In genomic region chr5:142024771-142025304, GRCh38 we compare ENCODE assay signal across 8 cellular contexts. TPM values are rescaled to one million over a fixed set of nuclear protein-coding genes. Genes with fewer than 3 reads are reported as not detected.
DNase-seq lines count a peak whose midpoint lies in the region; ATAC-seq and TF ChIP-seq lines count a peak whose summit lies in the region.

No MANE protein-coding gene starts in this region.

- ATAC-seq in HG02852 (IDR thresholded peaks at IDR 0.05; ENCODE audit: unreplicated experiment) (peak; percentile 100), upper lobe of left lung (ENCODE audit: low FRiP score in 2 of 2) (peak; percentile 94 to 100)

- DNase-seq in GM13977 (ENCODE audit: low spot score) (peak; percentile 84), NCI-H146 treated with DMSO at 0.1 percent for 48 hours (lab: John Stamatoyannopoulos, UW; ENCODE audit: unreplicated experiment) (peak; percentile 70), T-helper 1 cell (peak; percentile 67 to 92 (median 78)), amniotic stem cell (lab: John Stamatoyannopoulos, UW) (peak; percentile 73), left ventricle myocardium inferior (peak; percentile 88), posterior vena cava (ENCODE audit: low spot score) (peak; percentile 96), upper lobe of left lung (peak; percentile 91 to 93)

- no peaks in the 10 kb centered on the region for H3K27me3 ChIP-seq in left ventricle myocardium inferior (ENCODE audit: low read depth)
- no peaks in the 10 kb centered on the region for H3K27me3 ChIP-seq in upper lobe of left lung

- peak in 3 of 4 donors; percentile 21 to 58 (median 45) for TF ChIP-seq POLR2A in upper lobe of left lung (IDR thresholded peaks at IDR 0.05)

- TF ChIP-seq CTCF in GM13977 (IDR thresholded peaks at IDR 0.05; ENCODE audit: extremely low read depth, insufficient read depth, missing control alignments): no peak
- no peak for TF ChIP-seq CTCF in left ventricle myocardium inferior (IDR thresholded peaks at IDR 0.05; ENCODE audit: borderline replicate concordance)
- TF ChIP-seq CTCF in upper lobe of left lung (IDR thresholded peaks at IDR 0.05): no peak

- peaks cover 8% of the 10 kb centered on the region for H3K9me3 ChIP-seq in left ventricle myocardium inferior (replicated peaks)
- H3K9me3 ChIP-seq in upper lobe of left lung: no peaks in the 10 kb centered on the region

- 1% methylated on average over 13 to 26 of the region's 26 CpGs for WGBS in upper lobe of left lung, 2 donors

- no peaks in the 10 kb centered on the region for H3K36me3 ChIP-seq in left ventricle myocardium inferior
- H3K36me3 ChIP-seq in upper lobe of left lung: no peaks in the 10 kb centered on the region

- H3K4me1 ChIP-seq in left ventricle myocardium inferior (peaks cover 10% of the 10 kb centered on the region), upper lobe of left lung (peaks cover 5 to 10% (median 5%) of the 10 kb centered on the region in 4 donors)

- intact Hi-C loops in left ventricle myocardium inferior (cut with micrococcal nuclease) (no loop called here), posterior vena cava (cut with DNase I) (loop anchor here in 1 of 2 donors (5.0 kb wide), 1 partner anchor 37 kb away; no protein-coding TSS in a partner anchor)

- in situ Hi-C loops in GM13977 (cut with MboI; ENCODE audit: low pct_unique_long_range_greater_than_20kb, low sequenced_read_pairs, unreplicated experiment): no loop called here

- TF ChIP-seq EP300 in upper lobe of left lung (IDR thresholded peaks at IDR 0.05): no peak

- H3K4me3 ChIP-seq in left ventricle myocardium inferior: peak overlapping the region; percentile 69
- peak overlapping the region; percentile 3 to 51 (median 41) for H3K4me3 ChIP-seq in upper lobe of left lung

- peak overlapping the region; percentile 91 for H3K27ac ChIP-seq in left ventricle myocardium inferior (replicated peaks)
- peak overlapping the region; percentile 79 to 93 (median 81) for H3K27ac ChIP-seq in upper lobe of left lung

RNA-seq across cellular contexts. Expression of gene GNPDA1, which starts 12.0 kb away (rescaled TPM):
- total RNA-seq in left ventricle myocardium inferior (24.3 TPM), posterior vena cava (10 to 100 TPM; 21.8 to 35.5 TPM), upper lobe of left lung (10 to 100 TPM; 21.6 to 37.5 (median 31.7) TPM)

RNA-seq across cellular contexts. Expression of gene RNF14, which starts 55.9 kb away (rescaled TPM):
- total RNA-seq in left ventricle myocardium inferior: 120 TPM
- 10 to 100 TPM; 59.3 to 61.2 TPM for total RNA-seq in posterior vena cava
- 10 to 100 TPM; 20.3 to 54.6 (median 44.3) TPM for total RNA-seq in upper lobe of left lung

Comparison
In these comparisons a context has a peak if more than half of its experiments do, and no peak if none do; other contexts are left out.
1. Peak in every context shown above with its lines: DNase-seq, ATAC-seq, H3K4me3 ChIP-seq and H3K27ac ChIP-seq.